22 cellular contexts compared by ENCODE assay signal in genomic region chr7:106795877-106796231, GRCh38.
"Had no signal": no experiment of that assay in that cellular context is flagged by ENCODE, and none has a peak within 500 bp of the region (broad histone marks: within the 10 kb centered on the region; RNA-seq: fewer than 3 reads in every experiment).

No MANE protein-coding gene starts in this region.

- H3K36me3 ChIP-seq: prostate gland, suprapubic skin had no signal

- H3K27me3 Mint-ChIP-seq: activated naive CD8-positive, alpha-beta T cell had no signal

- ATAC-seq: activated CD8-positive, alpha-beta T cell treated with anti-CD3 and anti-CD28 coated beads for 36 hours; body of pancreas; foreskin keratinocyte; right cardiac atrium; WTC11 had no signal

- H3K4me3 Mint-ChIP-seq: activated CD8-positive, alpha-beta T cell treated with anti-CD3 and anti-CD28 coated beads for 36 hours; activated naive CD8-positive, alpha-beta T cell; nephron; stimulated activated naive CD8-positive, alpha-beta T cell treated with anti-CD3 and anti-CD28 coated beads, Interleukin-15, Interleukin-2, amounts not matched to agents 100 ng/mL and 50 ng/mL, for 24 hours; WTC11 had no signal

- DNase-seq: activated CD4-positive, alpha-beta T cell treated with anti-CD3 and anti-CD28 coated beads for 48 hours; activated CD8-positive, alpha-beta T cell treated with anti-CD3 and anti-CD28 coated beads for 36 hours; activated gamma-delta T cell; activated T-cell treated with anti-CD3 and anti-CD28 coated beads, Interleukin-2, amount 50 U/mL, for 48 hours; amniotic stem cell; body of pancreas; central memory CD4-positive, alpha-beta T cell; effector memory CD4-positive, alpha-beta T cell; foreskin keratinocyte; kidney glomerular epithelial cell; mesenchymal stem cell; right cardiac atrium; stimulated activated CD4-positive, alpha-beta T cell treated with anti-CD3 and anti-CD28 coated beads, Interleukin-4, amount 100 ng/mL, for 4 hours; stimulated activated CD8-positive, alpha-beta memory T cell treated with anti-CD3 and anti-CD28 coated beads, Interleukin-4, amount 100 ng/mL, for 48 hours; trophoblast cell had no signal

- H3K4me1 Mint-ChIP-seq: nephron had no signal

- H3K27ac Mint-ChIP-seq: activated CD8-positive, alpha-beta T cell treated with anti-CD3 and anti-CD28 coated beads for 36 hours; activated naive CD8-positive, alpha-beta T cell; nephron; stimulated activated naive CD8-positive, alpha-beta T cell treated with anti-CD3 and anti-CD28 coated beads, Interleukin-15, Interleukin-2, amounts not matched to agents 100 ng/mL and 50 ng/mL, for 24 hours; WTC11 had no signal

- H3K27me3 ChIP-seq: body of pancreas, suprapubic skin had no signal

- H3K4me3 ChIP-seq: body of pancreas, prostate gland, skin epidermis, suprapubic skin had no signal

- H3K9me3 ChIP-seq: body of pancreas, prostate gland, suprapubic skin had no signal

- H3K4me1 ChIP-seq: body of pancreas, foreskin keratinocyte, prostate gland, suprapubic skin had no signal

- H3K27ac ChIP-seq: body of pancreas, foreskin keratinocyte, prostate gland, skin epidermis, suprapubic skin had no signal
